Comparison of ENCODE assay signal across 25 cellular contexts in the genomic region with DNA sequence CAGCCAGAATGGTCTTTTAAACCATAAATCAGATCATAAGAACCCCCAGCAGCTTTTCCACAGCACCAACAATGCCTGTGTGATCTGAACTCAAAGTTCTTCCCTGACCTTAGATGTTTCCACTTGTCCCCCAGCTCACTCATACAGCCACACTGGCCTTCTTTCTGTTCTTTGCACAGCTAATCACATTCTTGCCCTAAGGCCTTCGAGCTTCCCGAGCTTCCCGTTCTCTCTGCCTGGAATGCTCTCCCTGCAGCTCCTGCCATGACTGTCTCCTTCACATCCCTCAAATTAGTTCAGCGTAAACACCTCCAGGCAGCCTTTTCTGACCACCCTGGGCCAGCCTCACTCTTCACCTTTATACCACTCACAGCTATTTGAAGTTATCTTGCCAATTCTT.
A peak's percentile ranks its signal among the peaks of the same experiment; 100 is the strongest.
DNase-seq lines count a peak whose midpoint lies in the region; ATAC-seq, FAIRE-seq and TF ChIP-seq lines count a peak whose summit lies in the region.
"Had no signal": no experiment of that assay in that cellular context is flagged by ENCODE, and none has a peak within 500 bp of the region (broad histone marks: within the 10 kb centered on the region; RNA-seq: fewer than 3 reads in every experiment).

No MANE protein-coding gene starts in this region.

- no peak overlapping the region for H3K18ac ChIP-seq in mesendoderm (ENCODE audit: low read length)

- no peak overlapping the region for H3K4me2 ChIP-seq in HepG2 (ENCODE audit: low read depth, low read length)
- no peak overlapping the region for H3K4me2 ChIP-seq in mesendoderm (ENCODE audit: low read length)
- H3K4me2 ChIP-seq: BLaER1 treated with 17β-estradiol and CSF1 and Interleukin-3, amounts not matched to agents 10 nM and 100 nM had no signal

- no peak overlapping the region for H2BK15ac ChIP-seq in mesendoderm (replicated peaks; ENCODE audit: low read depth)

- BruUV-seq in HepG2 (replicated peaks; lab: Mats Ljungman, UMichigan): no TSS peak

- H3K9ac ChIP-seq in HepG2 (ENCODE audit: insufficient read depth, low read depth, low read length): no peak overlapping the region
- H3K9ac ChIP-seq in mesendoderm (ENCODE audit: low read length): no peak overlapping the region
- H3K9ac ChIP-seq: BLaER1 treated with 17β-estradiol and CSF1 and Interleukin-3, amounts not matched to agents 10 nM and 100 nM; GM23248 had no signal

- no peak overlapping the region for H3K4ac ChIP-seq in mesendoderm (ENCODE audit: low read depth, low read length)

- no peak overlapping the region for H3K4me3 Mint-ChIP-seq in glutamatergic neuron (ENCODE audit: unreplicated experiment)
- H3K4me3 Mint-ChIP-seq: CD4-positive, alpha-beta T cell; CD8-positive, alpha-beta memory T cell had no signal

- TF ChIP-seq POLR2A in HepG2 (IDR thresholded peaks at IDR 0.05; ENCODE audit: insufficient read depth in 1 of 2, low read depth in 2 of 2, low read length in 2 of 2) (no peak), right lobe of liver (IDR thresholded peaks at IDR 0.05) (no peak)

- intact Hi-C loops in HepG2 (cut with micrococcal nuclease; ENCODE audit: unreplicated experiment) (loop anchor here (5.0 kb wide), 1 partner anchor 33 kb away; no protein-coding TSS in a partner anchor), right lobe of liver (cut with DNase I) (no loop called here)

- H3K9me3 Mint-ChIP-seq in glutamatergic neuron (ENCODE audit: unreplicated experiment): no peaks in the 10 kb centered on the region
- H3K9me3 Mint-ChIP-seq: CD4-positive, alpha-beta T cell had no signal

- peak; percentile 57 for ATAC-seq in HepG2
- ATAC-seq in right lobe of liver: no peak
- no peak for ATAC-seq in HG03354 (IDR thresholded peaks at IDR 0.05; ENCODE audit: poor library complexity, severe bottlenecking, unreplicated experiment)
- ATAC-seq: GM12878 had no signal

- no peaks in the 10 kb centered on the region for H3K4me1 Mint-ChIP-seq in glutamatergic neuron (ENCODE audit: low read depth, unreplicated experiment)
- H3K4me1 Mint-ChIP-seq: CD14-positive monocyte; CD8-positive, alpha-beta memory T cell had no signal

- H3K27me3 Mint-ChIP-seq in glutamatergic neuron (ENCODE audit: unreplicated experiment): peaks cover 1% of the 10 kb centered on the region

- no peak for TF ChIP-seq EP300 in HepG2 (IDR thresholded peaks at IDR 0.05; ENCODE audit: low read depth in 2 of 2, low read length in 2 of 2)
- no peak for TF ChIP-seq EP300 in HepG2 (CRISPR knock-in tag; IDR thresholded peaks at IDR 0.05; ENCODE audit: borderline replicate concordance)

- TF ChIP-seq RAD21 in HepG2 (CRISPR knock-in tag; IDR thresholded peaks at IDR 0.05): no peak

- H3K23ac ChIP-seq in mesendoderm (ENCODE audit: low read length): no peak overlapping the region

- H4K5ac ChIP-seq in mesendoderm (ENCODE audit: low read length): no peak overlapping the region

- H3K36me3 ChIP-seq in HepG2 (replicated peaks in 1 of 2; ENCODE audit: control insufficient read depth in 1 of 2, insufficient read depth in 2 of 2, low read length in 2 of 2) (no peaks in the 10 kb centered on the region), right lobe of liver (no peaks in the 10 kb centered on the region), mesendoderm (ENCODE audit: control insufficient read depth, insufficient read depth, low read length) (no peaks in the 10 kb centered on the region)
- H3K36me3 ChIP-seq: BE2C; BLaER1 treated with 17β-estradiol and CSF1 and Interleukin-3, amounts not matched to agents 10 nM and 100 nM had no signal

- no peak overlapping the region for H4K8ac ChIP-seq in mesendoderm (ENCODE audit: low read depth, low read length)

- POLR2A ChIA-PET in HepG2 (lab: Yijun Ruan, JAX): no interaction called here

- no peaks in the 10 kb centered on the region for H3K79me1 ChIP-seq in mesendoderm (ENCODE audit: low read length)

- H3K79me2 ChIP-seq in HepG2 (ENCODE audit: insufficient read depth, low read length): no peaks in the 10 kb centered on the region
- H3K79me2 ChIP-seq in mesendoderm (ENCODE audit: control insufficient read depth, insufficient read depth, low read length): no peaks in the 10 kb centered on the region

- no peak overlapping the region for H2AK5ac ChIP-seq in mesendoderm (ENCODE audit: low read length)

- H3K27me3 ChIP-seq in HepG2 (ENCODE audit: control insufficient read depth in 1 of 2, insufficient read depth in 2 of 2, low read length in 2 of 2) (no peaks in the 10 kb centered on the region), right lobe of liver (no peaks in the 10 kb centered on the region), mesendoderm (ENCODE audit: insufficient read depth, low read length, poor library complexity) (no peaks in the 10 kb centered on the region)
- H3K27me3 ChIP-seq: BLaER1 treated with 17β-estradiol and CSF1 and Interleukin-3, amounts not matched to agents 10 nM and 100 nM had no signal

- no peak overlapping the region for H2AFZ ChIP-seq in HepG2 (ENCODE audit: low read length)
- H2AFZ ChIP-seq: GM23248 had no signal

- H4K20me1 ChIP-seq in HepG2 (ENCODE audit: insufficient read depth, low read length): no peaks in the 10 kb centered on the region
- H4K20me1 ChIP-seq: BLaER1 treated with 17β-estradiol and CSF1 and Interleukin-3, amounts not matched to agents 10 nM and 100 nM had no signal

- H3K27ac ChIP-seq in HepG2 (ENCODE audit: extremely low read length, insufficient read depth, low read length) (no peak overlapping the region), right lobe of liver (no peak overlapping the region), mesendoderm (ENCODE audit: low read depth, low read length) (no peak overlapping the region)
- H3K27ac ChIP-seq: 22Rv1; BLaER1 treated with 17β-estradiol and CSF1 and Interleukin-3, amounts not matched to agents 10 nM and 100 nM; GM23248 had no signal

- CTCF ChIA-PET in HepG2 (lab: Yijun Ruan, JAX; ENCODE audit: low intra/inter-chr PET ratio, low total read pairs): no interaction called here

- 13% methylated on average over 4 of the region's 4 CpGs for WGBS in HepG2 (ENCODE audit: low lambda C conversion rate)
- WGBS in right lobe of liver (ENCODE audit: insufficient coverage, low coverage, low lambda C conversion rate, missing lambda C conversion rate): 69% methylated on average over 4 of the region's 4 CpGs
- no CpG with 5 or more reads among the region's 4 CpGs for WGBS in mesendoderm (ENCODE audit: extremely low coverage, insufficient coverage, low lambda C conversion rate)

- in situ Hi-C loops in HepG2 (cut with HindIII; ENCODE audit: extremely low pct_ligation_motif_present, low pct_unique_long_range_greater_than_20kb): no loop called here

- FAIRE-seq in HepG2 (lab: Jason Lieb, UNC): no peak
- FAIRE-seq: A204.1, GM12878, GM19239, H1 had no signal

- no peak overlapping the region for H3K27ac Mint-ChIP-seq in glutamatergic neuron (ENCODE audit: unreplicated experiment)
- H3K27ac Mint-ChIP-seq: CD14-positive monocyte; CD4-positive, alpha-beta T cell; CD8-positive, alpha-beta memory T cell had no signal

- H2BK120ac ChIP-seq in mesendoderm (ENCODE audit: low read depth, low read length): no peak overlapping the region

- no peaks in the 10 kb centered on the region for H3K36me3 Mint-ChIP-seq in glutamatergic neuron (ENCODE audit: unreplicated experiment)
- H3K36me3 Mint-ChIP-seq: CD14-positive monocyte had no signal

- H3K9me3 ChIP-seq in HepG2 (ENCODE audit: low read length) (no peaks in the 10 kb centered on the region), right lobe of liver (no peaks in the 10 kb centered on the region)
- H3K9me3 ChIP-seq: BE2C had no signal

- H2BK5ac ChIP-seq in mesendoderm (ENCODE audit: low read length): no peak overlapping the region

- no peak overlapping the region for H3K4me3 ChIP-seq in HepG2 (replicated peaks in 1 of 3; ENCODE audit: insufficient read depth in 1 of 3, low read depth in 2 of 3, low read length in 3 of 3)
- no peak overlapping the region for H3K4me3 ChIP-seq in right lobe of liver
- H3K4me3 ChIP-seq in mesendoderm (ENCODE audit: low read length): no peak overlapping the region
- H3K4me3 ChIP-seq: BLaER1 treated with 17β-estradiol and CSF1 and Interleukin-3, amounts not matched to agents 10 nM and 100 nM; GM12878; GM23248 had no signal

- peaks cover 15% of the 10 kb centered on the region for H3K4me1 ChIP-seq in HepG2 (ENCODE audit: insufficient read depth, low read length)
- peaks cover 0 to 8% (median 0%) of the 10 kb centered on the region in 4 donors for H3K4me1 ChIP-seq in right lobe of liver
- no peaks in the 10 kb centered on the region for H3K4me1 ChIP-seq in mesendoderm (ENCODE audit: control insufficient read depth, low read depth, low read length)
- H3K4me1 ChIP-seq: BE2C had no signal

- no peak for DNase-seq in HepG2 (ENCODE audit: low spot score)
- DNase-seq in right lobe of liver: no peak
- DNase-seq in epidermal melanocyte (ENCODE audit: insufficient read length, low spot score): peak; percentile 45
- DNase-seq in mesendoderm: peak; percentile 24
- DNase-seq in AML-193 (lab: John Stamatoyannopoulos, UW): no peak
- DNase-seq in activated naive CD4-positive, alpha-beta T cell treated with Interleukin-2 at 50 U/mL for 16 hours: no peak
- no peak for DNase-seq in glutamatergic neuron
- DNase-seq: BE2C; CD4-positive, alpha-beta T cell; CD8-positive, alpha-beta memory T cell; COR-L47; DMS153; DND-41; GDM1; GM23248; H7; HCEC 1CT had no signal

- no peak for TF ChIP-seq CTCF in HepG2 (CRISPR knock-in tag; IDR thresholded peaks at IDR 0.05)
- no peak for TF ChIP-seq CTCF in right lobe of liver (IDR thresholded peaks at IDR 0.05)
- no peak for TF ChIP-seq CTCF in glutamatergic neuron (IDR thresholded peaks at IDR 0.05; ENCODE audit: partially characterized antibody, unreplicated experiment)

- no peak overlapping the region for H3K56ac ChIP-seq in mesendoderm (ENCODE audit: low read length)

TF ChIP-seq in HepG2, 621 proteins besides CTCF, POLR2A, EP300 and RAD21:
- TF ChIP-seq NR2F2 (IDR thresholded peaks at IDR 0.05; ENCODE audit: borderline replicate concordance, low read depth) (no peak), TEAD3 (CRISPR knock-in tag; optimal IDR thresholded peaks at IDR 0.05; ENCODE audit: borderline replicate concordance) (peak; percentile 20)

Comparison
In these comparisons a context has a peak if more than half of its experiments do, and no peak if none do; other contexts are left out.
1. DNase-seq: peak in epidermal melanocyte (single experiment) and mesendoderm (single experiment); none in HepG2 (single experiment), right lobe of liver (0 of 3), AML-193 (0 of 2), activated naive CD4-positive, alpha-beta T cell treated with Interleukin-2 at 50 U/mL for 16 hours (single experiment) and glutamatergic neuron (single experiment).